Comparison of ENCODE assay signal across 3 cellular contexts in the genomic region with DNA sequence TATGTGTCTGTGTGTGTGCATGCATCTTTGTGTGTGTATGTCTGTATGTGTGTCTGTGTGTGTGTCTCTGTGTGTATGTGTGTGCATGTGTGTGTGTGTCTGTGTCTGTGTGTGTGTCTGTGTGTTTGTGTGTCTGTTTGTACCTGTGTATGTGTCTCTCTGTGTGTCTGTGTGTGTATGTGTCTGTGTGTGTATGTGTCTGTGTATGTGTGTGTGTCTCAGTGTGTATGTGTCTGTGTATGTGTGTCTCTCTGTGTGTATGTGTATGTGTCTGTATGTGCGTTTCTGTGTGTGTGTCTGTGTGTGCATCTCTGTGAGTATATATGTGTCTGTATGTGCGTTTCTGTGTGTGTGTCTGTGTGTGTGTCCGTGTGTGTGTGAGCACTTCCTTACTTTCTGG.
TF ChIP-seq lines count a peak whose summit lies in the region.

No MANE protein-coding gene starts in this region.

TF ChIP-seq in HEK293, 187 proteins besides CTCF, POLR2A, EP300 and RAD21:
- TF ChIP-seq ZEB2 (tag by site-specific recombination; IDR thresholded peaks at IDR 0.05), result no peak
- 0 out of 2 replicates have a peak, but pooled peaks have one; percentile 7 for TF ChIP-seq ZNF239 (tag by site-specific recombination; IDR thresholded peaks at IDR 0.05)
- no peak for TF ChIP-seq GLIS1 (tag by site-specific recombination; IDR thresholded peaks at IDR 0.05)
- TF ChIP-seq ZNF837 (tag by site-specific recombination; IDR thresholded peaks at IDR 0.05), result no peak
- TF ChIP-seq ZNF48 (tag by site-specific recombination; IDR thresholded peaks at IDR 0.05), result no peak
- 0 out of 2 replicates have a peak, but pooled peaks have one; percentile 31 for TF ChIP-seq ZNF157 (tag by site-specific recombination; IDR thresholded peaks at IDR 0.05)
- no peak for TF ChIP-seq ZFP3 (tag by site-specific recombination; IDR thresholded peaks at IDR 0.05; ENCODE audit: low read depth)
- peak; percentile 41; the same call in 1 of the 2 replicates for TF ChIP-seq SALL2 (tag by site-specific recombination; IDR thresholded peaks at IDR 0.05; ENCODE audit: borderline replicate concordance)
- TF ChIP-seq ZFP37 (tag by site-specific recombination; IDR thresholded peaks at IDR 0.05), result no peak
- TF ChIP-seq, protein P1, sequence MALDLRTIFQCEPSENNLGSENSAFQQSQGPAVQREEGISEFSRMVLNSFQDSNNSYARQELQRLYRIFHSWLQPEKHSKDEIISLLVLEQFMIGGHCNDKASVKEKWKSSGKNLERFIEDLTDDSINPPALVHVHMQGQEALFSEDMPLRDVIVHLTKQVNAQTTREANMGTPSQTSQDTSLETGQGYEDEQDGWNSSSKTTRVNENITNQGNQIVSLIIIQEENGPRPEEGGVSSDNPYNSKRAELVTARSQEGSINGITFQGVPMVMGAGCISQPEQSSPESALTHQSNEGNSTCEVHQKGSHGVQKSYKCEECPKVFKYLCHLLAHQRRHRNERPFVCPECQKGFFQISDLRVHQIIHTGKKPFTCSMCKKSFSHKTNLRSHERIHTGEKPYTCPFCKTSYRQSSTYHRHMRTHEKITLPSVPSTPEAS (tag by site-specific recombination; IDR thresholded peaks at IDR 0.05), result peak; percentile 99
- TF ChIP-seq SCRT2 (tag by site-specific recombination; IDR thresholded peaks at IDR 0.05), result no peak
- peak; percentile 50; the same call in 1 of the 2 replicates for TF ChIP-seq GLI4 (tag by site-specific recombination; IDR thresholded peaks at IDR 0.05)
- TF ChIP-seq KLF9 (tag by site-specific recombination; IDR thresholded peaks at IDR 0.05; ENCODE audit: low read depth), result no peak
- no peak for TF ChIP-seq SETDB1 (IDR thresholded peaks at IDR 0.05; ENCODE audit: insufficient read length, low read length)
- no peak for TF ChIP-seq ZNF138 (tag by site-specific recombination; IDR thresholded peaks at IDR 0.05; ENCODE audit: borderline replicate concordance)
- no peak for TF ChIP-seq ZNF416 (tag by site-specific recombination; IDR thresholded peaks at IDR 0.05)
- no peak for TF ChIP-seq HOXA7 (CRISPR knock-in tag; IDR thresholded peaks at IDR 0.05; ENCODE audit: borderline replicate concordance)

TF ChIP-seq in K562, 482 proteins besides CTCF, POLR2A, EP300 and RAD21:
- TF ChIP-seq PTBP1 (IDR thresholded peaks at IDR 0.05; ENCODE audit: low read depth, low read length) (no peak), ZNF3 (CRISPR knock-in tag; IDR thresholded peaks at IDR 0.05) (no peak)
TF ChIP-seq in K562: peak in this region for 0.

TF ChIP-seq in GM12891, 5 proteins besides CTCF, POLR2A, EP300 and RAD21:
- TF ChIP-seq TAF1 (IDR thresholded peaks at IDR 0.05; ENCODE audit: low read depth, low read length) (no peak), POLR2AphosphoS5 (IDR thresholded peaks at IDR 0.05; ENCODE audit: low read depth, low read length) (no peak), SPI1 (IDR thresholded peaks at IDR 0.05; ENCODE audit: low read depth, low read length) (no peak), POU2F2 (IDR thresholded peaks at IDR 0.05; ENCODE audit: low read depth, low read length) (no peak), PAX5 (IDR thresholded peaks at IDR 0.05; ENCODE audit: insufficient read depth, low read length, severe bottlenecking) (no peak)
